Comparison of ENCODE assay signal across 9 cellular contexts in genomic region chr19:13091400-13092161, GRCh38. TPM values are rescaled to one million over a fixed set of nuclear protein-coding genes. Genes with fewer than 3 reads are reported as not detected.
DNase-seq lines count a peak whose midpoint lies in the region; ATAC-seq and TF ChIP-seq lines count a peak whose summit lies in the region.
"Had no signal": no experiment of that assay in that cellular context is flagged by ENCODE, and none has a peak within 500 bp of the region (broad histone marks: within the 10 kb centered on the region; RNA-seq: fewer than 3 reads in every experiment).

No MANE protein-coding gene starts in this region.

- POLR2A ChIA-PET in IMR-90 (lab: Charles Lee; ENCODE audit: unreplicated experiment) = interaction anchor here (0.7 kb wide), 2 partner anchors 58 to 62 kb away, joined by 7 read pairs; no protein-coding TSS in a partner anchor

- H3K79me1 ChIP-seq in IMR-90 (ENCODE audit: low read depth in 1 of 2, low read length in 2 of 2) = 0 out of 4 replicates have a peak, but pooled peaks cover 0 to 4% of the 10 kb centered on the region in 2 experiments
- H3K79me1 ChIP-seq in trophoblast cell (ENCODE audit: low read length) = no peaks in the 10 kb centered on the region

- TF ChIP-seq RAD21 in IMR-90 (IDR thresholded peaks at IDR 0.05; ENCODE audit: low read length) = no peak

- peak; percentile 23; the same call in 1 of the 2 replicates for TF ChIP-seq CTCF in IMR-90 (conservative IDR thresholded peaks at IDR 0.05; ENCODE audit: low read depth, low read length)

- H2AFZ ChIP-seq in IMR-90 (replicated peaks; ENCODE audit: low read length, poor library complexity) (no peak overlapping the region), trophoblast cell (ENCODE audit: insufficient read depth, low read length, poor library complexity) (no peak overlapping the region)

- H4K91ac ChIP-seq in IMR-90 (ENCODE audit: insufficient read depth, low read depth, low read length) (peak overlapping the region; percentile 35; the same call in 1 of the 2 replicates), trophoblast cell (ENCODE audit: low read depth, low read length) (no peak overlapping the region)

- H3K27ac ChIP-seq in IMR-90 (ENCODE audit: insufficient read depth, low read length) (peak overlapping the region; percentile 46; the same call in 1 of the 2 replicates), caudate nucleus (ENCODE audit: low read depth, low read length) (peak overlapping the region; percentile 91), substantia nigra (ENCODE audit: low read depth, low read length, poor library complexity, severe bottlenecking) (peak overlapping the region; percentile 97), trophoblast cell (ENCODE audit: low read depth, low read length) (no peak overlapping the region)

- H4K5ac ChIP-seq in IMR-90 (ENCODE audit: low read depth, low read length) = no peak overlapping the region

- H3K9me3 ChIP-seq in IMR-90 (ENCODE audit: control insufficient read depth, insufficient read depth, low read length) (no peaks in the 10 kb centered on the region), trophoblast cell (ENCODE audit: insufficient read depth, low read depth, low read length) (peaks cover 2% of the 10 kb centered on the region)

- no peak overlapping the region; the same call in 1 of the 2 replicates for H3K18ac ChIP-seq in IMR-90 (ENCODE audit: low read depth, low read length)
- no peak overlapping the region for H3K18ac ChIP-seq in trophoblast cell (ENCODE audit: low read length)

- H3K9ac ChIP-seq in IMR-90 (ENCODE audit: low read depth, low read length) (peak overlapping the region; percentile 42; the same call in 1 of the 2 replicates), trophoblast cell (ENCODE audit: low read length) (no peak overlapping the region)

- H2BK12ac ChIP-seq in trophoblast cell (ENCODE audit: low read length) = no peak overlapping the region

- no peak overlapping the region for H3K4me2 ChIP-seq in IMR-90 (ENCODE audit: low read depth, low read length)
- H3K4me2 ChIP-seq in trophoblast cell (ENCODE audit: low read length) = no peak overlapping the region

- CTCF ChIA-PET in IMR-90 (lab: Yijun Ruan, JAX) = interaction anchor here (1.5 to 1.6 kb wide), 2 partner anchors 31 to 114 kb away, joined by 3 to 6 read pairs; no protein-coding TSS in a partner anchor

- H4K12ac ChIP-seq in trophoblast cell (ENCODE audit: low read depth, low read length) = no peak overlapping the region

- DNase-seq in IMR-90 = peak; percentile 75
- peak in 57 of 61 donors; percentile 12 to 89 (median 76) for DNase-seq in caudate nucleus (lab: John Stamatoyannopoulos, UW)
- DNase-seq in kidney tubule cell (ENCODE audit: low spot score) = peak; percentile 71
- peak in 45 of 49 donors; percentile 22 to 88 (median 74) for DNase-seq in substantia nigra (lab: John Stamatoyannopoulos, UW)
- no peak for DNase-seq in trophoblast cell
- DNase-seq: activated CD4-positive, alpha-beta T cell treated with anti-CD3 and anti-CD28 coated beads for 4 hours had no signal

- no peak overlapping the region for H3K56ac ChIP-seq in IMR-90 (ENCODE audit: extremely low read depth, insufficient read depth, low read length)

- H4K8ac ChIP-seq in IMR-90 (ENCODE audit: low read depth in 2 of 2, low read length in 2 of 2) (0 out of 4 replicates have a peak overlapping the region, but pooled peaks of 1 of the 2 experiments have one; percentile 44), trophoblast cell (ENCODE audit: low read depth, low read length) (no peak overlapping the region)

- peak overlapping the region; percentile 91 for H2AK9ac ChIP-seq in IMR-90 (replicated peaks; ENCODE audit: low read depth, low read length, poor library complexity)

- no peaks in the 10 kb centered on the region for H3K9me1 ChIP-seq in IMR-90 (ENCODE audit: insufficient read depth, low read length)

- TF ChIP-seq POLR2A in IMR-90 (IDR thresholded peaks at IDR 0.05; ENCODE audit: low read depth, low read length) (no peak), GM18505 (IDR thresholded peaks at IDR 0.05; ENCODE audit: borderline replicate concordance, extremely low read depth, insufficient read depth, insufficient read length) (no peak)

- peak; percentile 9 for ATAC-seq in IMR-90 (ENCODE audit: low read depth)
- no peak for ATAC-seq in GM19328 (IDR thresholded peaks at IDR 0.05; ENCODE audit: unreplicated experiment)
- no peak for ATAC-seq in GM18505 (IDR thresholded peaks at IDR 0.05; ENCODE audit: unreplicated experiment)
- ATAC-seq in GM18873 (IDR thresholded peaks at IDR 0.05; ENCODE audit: low FRiP score, unreplicated experiment) = no peak

- BruUV-seq in IMR-90 (replicated peaks; lab: Mats Ljungman, UMichigan) = no TSS peak

- peak overlapping the region; percentile 82 for H2AK5ac ChIP-seq in IMR-90 (ENCODE audit: low read depth, low read length)
- no peak overlapping the region for H2AK5ac ChIP-seq in trophoblast cell (ENCODE audit: low read length)

- H3K4me3 ChIP-seq in IMR-90 (ENCODE audit: insufficient read depth, low read depth, low read length) (no peak overlapping the region), trophoblast cell (ENCODE audit: low read depth, low read length) (no peak overlapping the region)

- peaks cover 33% of the 10 kb centered on the region for H3K36me3 ChIP-seq in IMR-90 (ENCODE audit: control insufficient read depth, insufficient read depth, low read length)
- no peaks in the 10 kb centered on the region for H3K36me3 ChIP-seq in trophoblast cell (ENCODE audit: control insufficient read depth in 1 of 2, insufficient read depth in 2 of 2, low read length in 2 of 2)

- in situ Hi-C loops in IMR-90 (cut with MboI; ENCODE audit: low sequenced_read_pairs) = loop anchor here (5.0 kb wide), 1 partner anchor 109 kb away; no protein-coding TSS in a partner anchor

- no peak overlapping the region for H3K14ac ChIP-seq in IMR-90 (replicated peaks; ENCODE audit: low read depth, low read length)
- no peak overlapping the region for H3K14ac ChIP-seq in trophoblast cell (ENCODE audit: low read length)

- 73% methylated on average over 6 of the region's 25 CpGs; no CpG with 5 or more reads in 1 of the 2 experiments for WGBS in IMR-90 (ENCODE audit: extremely low coverage in 2 of 2, insufficient read length in 1 of 2), 2 experiments
- no CpG with 5 or more reads among the region's 25 CpGs for WGBS in trophoblast cell (ENCODE audit: extremely low coverage, insufficient coverage, insufficient read length)

- H3K23ac ChIP-seq in IMR-90 (ENCODE audit: low read depth, low read length) (no peak overlapping the region), trophoblast cell (ENCODE audit: low read length) (no peak overlapping the region)

- H2BK5ac ChIP-seq in IMR-90 (ENCODE audit: low read depth, low read length, poor library complexity, severe bottlenecking) = no peak overlapping the region
- no peak overlapping the region for H2BK5ac ChIP-seq in trophoblast cell (ENCODE audit: low read depth, low read length, poor library complexity)

- H4K20me1 ChIP-seq in IMR-90 (ENCODE audit: insufficient read depth, low read length) = peaks cover 15% of the 10 kb centered on the region; the same call in 1 of the 2 replicates

- no peak overlapping the region for H2BK120ac ChIP-seq in IMR-90 (ENCODE audit: low read depth, low read length)
- no peak overlapping the region for H2BK120ac ChIP-seq in trophoblast cell (ENCODE audit: insufficient read depth, low read length, poor library complexity)

- H2BK20ac ChIP-seq in IMR-90 (ENCODE audit: low read depth, low read length) = no peak overlapping the region

- H3K4ac ChIP-seq in IMR-90 (ENCODE audit: low read depth, low read length) = peak overlapping the region; percentile 20; the same call in 1 of the 2 replicates
- no peak overlapping the region for H3K4ac ChIP-seq in trophoblast cell (ENCODE audit: low read depth, low read length)

- H2BK15ac ChIP-seq in IMR-90 (ENCODE audit: low read depth, low read length) = no peak overlapping the region; the same call in 2 of the 3 replicates

- H3K4me1 ChIP-seq in IMR-90 (ENCODE audit: control insufficient read depth, insufficient read depth, low read length) (peaks cover 9% of the 10 kb centered on the region; the same call in 1 of the 2 replicates), trophoblast cell (ENCODE audit: control insufficient read depth in 1 of 2, insufficient read depth in 2 of 2, low read length in 2 of 2) (no peaks in the 10 kb centered on the region)

- dilution Hi-C loops in IMR-90 (cut with HindIII; ENCODE audit: low sequenced_read_pairs, unreplicated experiment) = no loop called here

- intact Hi-C loops in IMR-90 (cut with micrococcal nuclease) = no loop called here

- H3K27me3 ChIP-seq in IMR-90 (ENCODE audit: control insufficient read depth, insufficient read depth, low read length) (no peaks in the 10 kb centered on the region), trophoblast cell (ENCODE audit: insufficient read depth, low read length) (peaks cover 34% of the 10 kb centered on the region)

- no peaks in the 10 kb centered on the region for H3K79me2 ChIP-seq in trophoblast cell (ENCODE audit: control insufficient read depth, insufficient read depth, low read length, poor library complexity)

RNA-seq across cellular contexts. Expression of gene LYL1, which starts 11.1 kb away (rescaled TPM):
- 0.28 and 0.36 TPM in 2 replicates for total RNA-seq in IMR-90 (2012; rRNA removed)
- polyA plus RNA-seq in IMR-90 (2012; rRNA removed) = 0.39 and 0.63 TPM in 2 replicates
- polyA plus RNA-seq in IMR-90 (2012; cell fraction: cytosol; rRNA removed) = 0.17 and 0.64 TPM in 2 replicates
- polyA plus RNA-seq in IMR-90 (2012; cell fraction: nucleus; rRNA removed; ENCODE audit: low replicate concordance) = 0.56 and 1.4 TPM in 2 replicates
- polyA plus RNA-seq in trophoblast cell (2013) = 0.10 and 0.16 TPM in 2 replicates

RNA-seq across cellular contexts. Expression of gene TRMT1, which starts 25.0 kb away (rescaled TPM):
- total RNA-seq in IMR-90 (2012; rRNA removed) = 23.3 and 28.3 TPM in 2 replicates
- polyA plus RNA-seq in IMR-90 (2012; rRNA removed) = 56.0 and 62.1 TPM in 2 replicates
- 30.8 and 37.2 TPM in 2 replicates for polyA plus RNA-seq in IMR-90 (2012; cell fraction: cytosol; rRNA removed)
- polyA plus RNA-seq in IMR-90 (2012; cell fraction: nucleus; rRNA removed; ENCODE audit: low replicate concordance) = 280 and 687 TPM in 2 replicates
- 26.6 and 28.8 TPM in 2 replicates for polyA plus RNA-seq in trophoblast cell (2013)

RNA-seq across cellular contexts. Expression of gene NACC1, which starts 26.5 kb away (rescaled TPM):
- 42.5 and 56.7 TPM in 2 replicates for total RNA-seq in IMR-90 (2012; rRNA removed)
- 181 and 243 TPM in 2 replicates for polyA plus RNA-seq in IMR-90 (2012; rRNA removed)
- 122 and 198 TPM in 2 replicates for polyA plus RNA-seq in IMR-90 (2012; cell fraction: cytosol; rRNA removed)
- polyA plus RNA-seq in IMR-90 (2012; cell fraction: nucleus; rRNA removed; ENCODE audit: low replicate concordance) = 98.8 and 265 TPM in 2 replicates
- 149 and 154 TPM in 2 replicates for polyA plus RNA-seq in trophoblast cell (2013)

RNA-seq across cellular contexts. Expression of gene STX10, which starts 58.6 kb away (rescaled TPM):
- 64.9 and 76.7 TPM in 2 replicates for total RNA-seq in IMR-90 (2012; rRNA removed)
- polyA plus RNA-seq in IMR-90 (2012; rRNA removed) = 77.9 and 82.0 TPM in 2 replicates
- polyA plus RNA-seq in IMR-90 (2012; cell fraction: cytosol; rRNA removed) = 83.2 and 104 TPM in 2 replicates
- polyA plus RNA-seq in IMR-90 (2012; cell fraction: nucleus; rRNA removed; ENCODE audit: low replicate concordance) = 242 and 318 TPM in 2 replicates
- 45.9 and 47.7 TPM in 2 replicates for polyA plus RNA-seq in trophoblast cell (2013)

RNA-seq across cellular contexts. Expression of gene IER2, which starts 58.6 kb away (rescaled TPM):
- total RNA-seq in IMR-90 (2012; rRNA removed) = 7.7 and 17.5 TPM in 2 replicates
- polyA plus RNA-seq in IMR-90 (2012; rRNA removed) = 99.4 and 102 TPM in 2 replicates
- 235 and 278 TPM in 2 replicates for polyA plus RNA-seq in IMR-90 (2012; cell fraction: cytosol; rRNA removed)
- 283 and 529 TPM in 2 replicates for polyA plus RNA-seq in IMR-90 (2012; cell fraction: nucleus; rRNA removed; ENCODE audit: low replicate concordance)
- polyA plus RNA-seq in trophoblast cell (2013) = 139 and 150 TPM in 2 replicates

Comparison
In these comparisons a context has a peak if more than half of its experiments do, and no peak if none do; other contexts are left out.
1. DNase-seq: peak in IMR-90 (single experiment), caudate nucleus (57 of 61), kidney tubule cell (single experiment) and substantia nigra (45 of 49); none in trophoblast cell (0 of 2).